ENCODE assay signal across 1 cellular context in the genomic region with DNA sequence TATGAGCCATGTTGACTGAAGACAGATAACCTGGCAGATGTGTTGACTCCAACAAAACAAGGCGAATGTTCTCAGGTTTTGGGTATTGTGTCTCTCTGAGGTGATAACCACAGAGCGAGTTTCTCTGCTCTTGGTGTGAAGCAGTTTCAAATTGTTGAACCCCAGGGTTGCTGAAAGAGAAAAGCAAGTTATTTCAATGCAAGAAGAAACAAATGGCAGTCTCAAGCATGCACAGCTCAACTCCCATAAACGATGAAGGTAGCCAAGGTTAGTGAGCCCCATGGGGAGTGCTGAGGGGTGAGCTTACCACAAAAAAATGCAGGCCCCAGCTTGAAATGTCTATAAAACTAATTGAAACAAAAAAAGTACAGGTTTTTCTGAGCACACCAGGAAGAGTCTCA.
TF ChIP-seq lines count a peak whose summit lies in the region.

No MANE protein-coding gene starts in this region.

TF ChIP-seq in GM12878, 131 proteins besides CTCF, POLR2A, EP300 and RAD21:
- TF ChIP-seq IRF4 (IDR thresholded peaks at IDR 0.05; ENCODE audit: low read depth, low read length): no peak
- no peak for TF ChIP-seq FOXK2 (IDR thresholded peaks at IDR 0.05)
- TF ChIP-seq KDM1A (IDR thresholded peaks at IDR 0.05; ENCODE audit: borderline replicate concordance): no peak
- TF ChIP-seq DPF2 (IDR thresholded peaks at IDR 0.05): no peak
- no peak for TF ChIP-seq SREBF2 (IDR thresholded peaks at IDR 0.05; ENCODE audit: low read length)
- no peak for TF ChIP-seq HDGF (IDR thresholded peaks at IDR 0.05)
- no peak for TF ChIP-seq HDAC2 (IDR thresholded peaks at IDR 0.05)
- no peak for TF ChIP-seq BHLHE40 (IDR thresholded peaks at IDR 0.05; ENCODE audit: borderline replicate concordance in 1 of 2, low read depth in 2 of 2, low read length in 1 of 2)
